ENCODE assay signal across 20 cellular contexts in genomic region chr9:114261026-114261425, GRCh38.
DNase-seq lines count a peak whose midpoint lies in the region; ATAC-seq and TF ChIP-seq lines count a peak whose summit lies in the region.
"Had no signal": no experiment of that assay in that cellular context is flagged by ENCODE, and none has a peak within 500 bp of the region (broad histone marks: within the 10 kb centered on the region; RNA-seq: fewer than 3 reads in every experiment).

No MANE protein-coding gene starts in this region.

- no peak for DNase-seq in GM23338 (ENCODE audit: low spot score)
- DNase-seq in NT2/D1 (ENCODE audit: low read depth, low spot score): no peak
- peak; percentile 76 for DNase-seq in endodermal cell
- no peak for DNase-seq in neural crest cell (ENCODE audit: low read depth, low spot score)
- no peak for DNase-seq in HPDE6-E6E7 (ENCODE audit: extremely low spot score)
- no peak for DNase-seq in stimulated activated CD4-positive, alpha-beta T cell treated with anti-CD3 and anti-CD28 coated beads, Interleukin-2, amount 100 ng/mL, for 48 hours
- DNase-seq in DMS79 treated with DMSO at 0.1 percent for 48 hours (lab: John Stamatoyannopoulos, UW): no peak
- no peak for DNase-seq in HuH-7.5 (ENCODE audit: low spot score)
- DNase-seq: HCEC 1CT, NCI-H1105, NCI-H1694, NCI-H2081 treated with DMSO at 0.1 percent for 48 hours, NCI-H2171 treated with DMSO at 0.1 percent for 48 hours, NCI-H526 treated with DMSO at 0.1 percent for 48 hours, PC-3, SHP77 had no signal

- 83 to 94% methylated on average over 8 to 10 of the region's 10 CpGs for WGBS in endodermal cell (ENCODE audit: insufficient coverage in 1 of 2, insufficient read length in 1 of 2), 2 experiments

- H3K9me3 Mint-ChIP-seq in GM23338 (no peaks in the 10 kb centered on the region), endodermal cell (no peaks in the 10 kb centered on the region), neural crest cell (no peaks in the 10 kb centered on the region)
- H3K9me3 Mint-ChIP-seq: CD14-positive monocyte had no signal

- no peaks in the 10 kb centered on the region for H3K4me1 ChIP-seq in GM23338 (ENCODE audit: insufficient read depth)
- H3K4me1 ChIP-seq in NT2/D1 (ENCODE audit: insufficient read depth, insufficient read length): peaks cover 19% of the 10 kb centered on the region
- H3K4me1 ChIP-seq in endodermal cell (ENCODE audit: control insufficient read depth, insufficient read depth, low read length): no peaks in the 10 kb centered on the region
- H3K4me1 ChIP-seq: A549 had no signal

- H3K27ac ChIP-seq in GM23338 (ENCODE audit: low read depth) (no peak overlapping the region), endodermal cell (ENCODE audit: low read depth, low read length) (no peak overlapping the region)
- H3K27ac ChIP-seq: A549, KMS-11 had no signal

- H2AFZ ChIP-seq in GM23338: no peak overlapping the region

- H3K27me3 Mint-ChIP-seq in GM23338 (ENCODE audit: insufficient read depth, low read depth, poor library complexity): peaks cover 12% of the 10 kb centered on the region
- H3K27me3 Mint-ChIP-seq in endodermal cell (ENCODE audit: insufficient read depth): no peaks in the 10 kb centered on the region
- no peaks in the 10 kb centered on the region for H3K27me3 Mint-ChIP-seq in neural crest cell (ENCODE audit: low read depth)
- H3K27me3 Mint-ChIP-seq: B cell had no signal

- H3K36me3 ChIP-seq in GM23338 (ENCODE audit: insufficient read depth) (no peaks in the 10 kb centered on the region), NT2/D1 (ENCODE audit: insufficient read depth, insufficient read length, low read length) (peaks cover 63% of the 10 kb centered on the region), endodermal cell (ENCODE audit: control insufficient read depth, insufficient read depth, low read length) (peaks cover 31% of the 10 kb centered on the region)

- H3K4me3 Mint-ChIP-seq in GM23338: no peak overlapping the region
- H3K4me3 Mint-ChIP-seq in endodermal cell: no peak overlapping the region
- no peak overlapping the region for H3K4me3 Mint-ChIP-seq in neural crest cell
- H3K4me3 Mint-ChIP-seq: B cell, CD14-positive monocyte had no signal

- no peak overlapping the region for H3K4me2 ChIP-seq in GM23338
- H3K4me2 ChIP-seq: A549, KMS-11 had no signal

- H3F3A ChIP-seq in GM23338 (replicated peaks; ENCODE audit: low read depth): no peaks in the 10 kb centered on the region

- H3K9me3 ChIP-seq in NT2/D1 (ENCODE audit: insufficient read depth, low read length) (no peaks in the 10 kb centered on the region), endodermal cell (ENCODE audit: control insufficient read depth, low read length) (no peaks in the 10 kb centered on the region)
- H3K9me3 ChIP-seq: A549 had no signal

- H3K36me3 Mint-ChIP-seq in GM23338 (ENCODE audit: low read depth) (peaks cover 3% of the 10 kb centered on the region; the same call in 2 of the 3 replicates), endodermal cell (ENCODE audit: low read depth) (peaks cover 4% of the 10 kb centered on the region), neural crest cell (ENCODE audit: low read depth) (no peaks in the 10 kb centered on the region)
- H3K36me3 Mint-ChIP-seq: CD14-positive monocyte had no signal

- H4K20me1 ChIP-seq in GM23338 (replicated peaks; ENCODE audit: insufficient read depth): no peaks in the 10 kb centered on the region

- no peak overlapping the region for H3K4me3 ChIP-seq in GM23338
- no peak overlapping the region for H3K4me3 ChIP-seq in NT2/D1 (ENCODE audit: insufficient read length, low read depth)
- no peak overlapping the region for H3K4me3 ChIP-seq in endodermal cell (ENCODE audit: low read length)
- H3K4me3 ChIP-seq: A549 had no signal

- peak; percentile 42 for ATAC-seq in GM23338
- ATAC-seq: PC-3 had no signal

- H3K9ac ChIP-seq in NT2/D1 (ENCODE audit: insufficient read length, low read depth): peak overlapping the region; percentile 42
- no peak overlapping the region for H3K9ac ChIP-seq in endodermal cell (ENCODE audit: extremely low read depth, low read length, poor library complexity, severe bottlenecking)
- H3K9ac ChIP-seq: KMS-11 had no signal

- H3K27ac Mint-ChIP-seq in GM23338 (no peak overlapping the region), endodermal cell (no peak overlapping the region), neural crest cell (ENCODE audit: unreplicated experiment) (peak overlapping the region; percentile 27)
- H3K27ac Mint-ChIP-seq: B cell had no signal

- H3K79me2 ChIP-seq in GM23338 (replicated peaks; ENCODE audit: insufficient read depth): no peaks in the 10 kb centered on the region

- H3K4me1 Mint-ChIP-seq in GM23338 (peaks cover 10% of the 10 kb centered on the region), endodermal cell (peaks cover 3% of the 10 kb centered on the region), neural crest cell (peaks cover 3% of the 10 kb centered on the region)
- H3K4me1 Mint-ChIP-seq: B cell, CD14-positive monocyte had no signal

- no peaks in the 10 kb centered on the region for H3K9me2 ChIP-seq in GM23338 (ENCODE audit: insufficient read depth)

- TF ChIP-seq CTCF in GM23338 (conservative IDR thresholded peaks at IDR 0.05; ENCODE audit: low read depth in 2 of 2): no peak
- TF ChIP-seq CTCF in endodermal cell (conservative IDR thresholded peaks at IDR 0.05): no peak
- no peak for TF ChIP-seq CTCF in neural crest cell (conservative IDR thresholded peaks at IDR 0.05)

- H3K27me3 ChIP-seq in GM23338 (ENCODE audit: insufficient read depth) (no peaks in the 10 kb centered on the region), NT2/D1 (ENCODE audit: insufficient read depth, insufficient read length) (no peaks in the 10 kb centered on the region), endodermal cell (ENCODE audit: control insufficient read depth, insufficient read depth, low read length, poor library complexity, severe bottlenecking) (no peaks in the 10 kb centered on the region)

TF ChIP-seq in GM23338, 12 proteins besides CTCF, POLR2A, EP300 and RAD21 (continues in another document):
- TF ChIP-seq ZNF462 (CRISPR knock-in tag; IDR thresholded peaks at IDR 0.05): no peak
- TF ChIP-seq STAT1 (IDR thresholded peaks at IDR 0.05; ENCODE audit: unreplicated experiment): no peak
- TF ChIP-seq EZH2phosphoT487 (IDR thresholded peaks at IDR 0.05; ENCODE audit: unreplicated experiment): no peak
- TF ChIP-seq POLR2AphosphoS5 (IDR thresholded peaks at IDR 0.05; ENCODE audit: low read depth): no peak
